ENCODE assay signal across 29 cellular contexts in the genomic region with DNA sequence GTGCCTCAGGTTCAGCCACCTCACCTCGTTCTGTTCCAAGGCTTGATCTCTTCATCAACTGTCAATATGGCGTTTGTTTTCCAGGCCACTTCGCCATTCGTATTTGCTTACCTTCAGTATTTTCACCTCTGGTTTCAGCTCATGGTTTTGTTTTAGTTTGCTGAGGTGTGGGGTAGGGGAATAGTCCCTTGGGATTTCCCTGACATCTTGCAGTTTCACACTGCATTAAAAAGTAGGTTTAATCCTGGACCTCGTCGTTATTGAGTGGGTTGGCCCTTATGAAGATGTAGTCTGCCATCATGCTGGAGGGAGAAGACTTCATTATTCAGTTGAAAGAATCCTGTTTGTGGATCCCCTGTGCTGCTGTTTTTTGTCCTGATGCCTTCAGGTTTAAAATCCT. TPM values are rescaled to one million over a fixed set of nuclear protein-coding genes. Genes with fewer than 3 reads are reported as not detected.
"Had no signal": no experiment of that assay in that cellular context is flagged by ENCODE, and none has a peak within 500 bp of the region (broad histone marks: within the 10 kb centered on the region; RNA-seq: fewer than 3 reads in every experiment).

No MANE protein-coding gene starts in this region.

- H3K4me3 Mint-ChIP-seq: activated CD4-positive, alpha-beta T cell treated with anti-CD3 and anti-CD28 coated beads, Interleukin-2, amount 10 ng/mL, durations not matched to agents 7 days and 5 days; activated CD8-positive, alpha-beta T cell treated with anti-CD3 and anti-CD28 coated beads, Interleukin-2, amount 10 ng/mL, durations not matched to agents 7 days and 5 days; activated naive CD4-positive, alpha-beta T cell treated with anti-CD3 and anti-CD28 coated beads, Interleukin-2, amount 10 ng/mL, durations not matched to agents 7 days and 5 days; activated naive CD8-positive, alpha-beta T cell; activated naive CD8-positive, alpha-beta T cell treated with anti-CD3 and anti-CD28 coated beads, Interleukin-2, amount 50 U/mL, for 24 hours; activated T-cell treated with anti-CD3 and anti-CD28 coated beads, Interleukin-2, amount 50 U/mL, for 24 hours; brain; T-helper 1 cell treated with Interleukin-12 subunit alpha and Interleukin-12 subunit beta and Interleukin-4 antibody, amounts not matched to agents 30 μg/mL and 1 μg/mL, for 36 hours; T-helper 2 cell treated with Interferon-gamma antibody and Interleukin-4, amounts not matched to agents 5 μg/mL and 100 μg/mL, for 36 hours had no signal

- DNase-seq: activated CD4-positive, alpha-beta T cell treated with anti-CD3 and anti-CD28 coated beads, Interleukin-2, amount 10 ng/mL, durations not matched to agents 7 days and 5 days; activated CD4-positive, alpha-beta T cell treated with anti-CD3 and anti-CD28 coated beads, Interleukin-2, amount 50 U/mL, for 48 hours; activated CD8-positive, alpha-beta T cell treated with anti-CD3 and anti-CD28 coated beads, Interleukin-2, amount 10 ng/mL, durations not matched to agents 7 days and 5 days; activated naive CD4-positive, alpha-beta T cell treated with anti-CD3 and anti-CD28 coated beads, Interleukin-2, amount 10 ng/mL, durations not matched to agents 7 days and 5 days; activated naive CD8-positive, alpha-beta T cell treated with anti-CD3 and anti-CD28 coated beads, Interleukin-2, amount 50 U/mL, for 24 hours; activated T-cell treated with anti-CD3 and anti-CD28 coated beads, Interleukin-2, amount 50 U/mL, for 24 hours; anterior cingulate cortex; caudate nucleus; cerebellar nuclear complex; KG1; NCI-H1105 treated with DMSO at 0.1 percent for 48 hours; NCI-H1436; NCI-H1694; NCI-H1930; NCI-H2081 treated with DMSO at 0.1 percent for 48 hours; NCI-H345; NCI-H524 treated with DMSO at 0.1 percent for 48 hours; SHP77; SK-N-SH had no signal

- H3K36me3 Mint-ChIP-seq: activated naive CD4-positive, alpha-beta T cell treated with anti-CD3 and anti-CD28 coated beads, Interleukin-2, amount 10 ng/mL, durations not matched to agents 7 days and 5 days; activated naive CD8-positive, alpha-beta T cell had no signal

- H3K4me1 Mint-ChIP-seq: activated CD4-positive, alpha-beta T cell treated with anti-CD3 and anti-CD28 coated beads, Interleukin-2, amount 10 ng/mL, durations not matched to agents 7 days and 5 days; activated naive CD4-positive, alpha-beta T cell treated with anti-CD3 and anti-CD28 coated beads, Interleukin-2, amount 10 ng/mL, durations not matched to agents 7 days and 5 days; activated naive CD8-positive, alpha-beta T cell treated with anti-CD3 and anti-CD28 coated beads, Interleukin-2, amount 50 U/mL, for 24 hours had no signal

- H3K4me3 ChIP-seq: SJSA1 had no signal

- H3K27ac Mint-ChIP-seq: activated CD4-positive, alpha-beta T cell treated with anti-CD3 and anti-CD28 coated beads, Interleukin-2, amount 10 ng/mL, durations not matched to agents 7 days and 5 days; activated CD8-positive, alpha-beta T cell treated with anti-CD3 and anti-CD28 coated beads, Interleukin-2, amount 10 ng/mL, durations not matched to agents 7 days and 5 days; activated naive CD4-positive, alpha-beta T cell treated with anti-CD3 and anti-CD28 coated beads, Interleukin-2, amount 10 ng/mL, durations not matched to agents 7 days and 5 days; activated naive CD8-positive, alpha-beta T cell; activated naive CD8-positive, alpha-beta T cell treated with anti-CD3 and anti-CD28 coated beads, Interleukin-2, amount 50 U/mL, for 24 hours; activated T-cell treated with anti-CD3 and anti-CD28 coated beads, Interleukin-2, amount 50 U/mL, for 24 hours; brain; T-helper 1 cell treated with Interleukin-12 subunit alpha and Interleukin-12 subunit beta and Interleukin-4 antibody, amounts not matched to agents 30 μg/mL and 1 μg/mL, for 36 hours; T-helper 2 cell treated with Interferon-gamma antibody and Interleukin-4, amounts not matched to agents 5 μg/mL and 100 μg/mL, for 36 hours had no signal

- H3K9me3 ChIP-seq: SJSA1, SK-N-SH had no signal

- H3K9me3 Mint-ChIP-seq: activated CD4-positive, alpha-beta T cell treated with anti-CD3 and anti-CD28 coated beads, Interleukin-2, amount 10 ng/mL, durations not matched to agents 7 days and 5 days; activated naive CD4-positive, alpha-beta T cell treated with anti-CD3 and anti-CD28 coated beads, Interleukin-2, amount 10 ng/mL, durations not matched to agents 7 days and 5 days; activated naive CD8-positive, alpha-beta T cell treated with anti-CD3 and anti-CD28 coated beads, Interleukin-2, amount 50 U/mL, for 24 hours; activated T-cell treated with anti-CD3 and anti-CD28 coated beads, Interleukin-2, amount 50 U/mL, for 24 hours; brain; T-helper 1 cell treated with Interleukin-12 subunit alpha and Interleukin-12 subunit beta and Interleukin-4 antibody, amounts not matched to agents 30 μg/mL and 1 μg/mL, for 36 hours; T-helper 2 cell treated with Interferon-gamma antibody and Interleukin-4, amounts not matched to agents 5 μg/mL and 100 μg/mL, for 36 hours had no signal

- H3K9ac ChIP-seq: SK-N-SH had no signal

- H3K4me2 ChIP-seq: SK-N-SH had no signal

- ATAC-seq: activated CD8-positive, alpha-beta T cell treated with anti-CD3 and anti-CD28 coated beads, Interleukin-2, amount 10 ng/mL, durations not matched to agents 7 days and 5 days; activated naive CD8-positive, alpha-beta T cell treated with anti-CD3 and anti-CD28 coated beads, Interleukin-2, amount 50 U/mL, for 24 hours; Panc1 had no signal

- H3K27ac ChIP-seq: SJSA1 had no signal

- H3K27me3 Mint-ChIP-seq: brain had no signal

- H3K4me1 ChIP-seq: SJSA1 had no signal

- H3K27me3 ChIP-seq: SJSA1 had no signal

- H3K36me3 ChIP-seq: SJSA1 had no signal

RNA-seq across cellular contexts. Expression of gene C11orf91, which starts 46.0 kb away (rescaled TPM):
- total RNA-seq: activated CD8-positive, alpha-beta T cell treated with anti-CD3 and anti-CD28 coated beads, Interleukin-2, amount 10 ng/mL, durations not matched to agents 7 days and 5 days; bronchial epithelial cell; M059J; NCI-H460; RPMI7951; SJSA1 had no signal
